18 cellular contexts compared by ENCODE assay signal in genomic region chr4:144019277-144019676, GRCh38. TPM values are rescaled to one million over a fixed set of nuclear protein-coding genes. Genes with fewer than 3 reads are reported as not detected.
"Had no signal": no experiment of that assay in that cellular context is flagged by ENCODE, and none has a peak within 500 bp of the region (broad histone marks: within the 10 kb centered on the region; RNA-seq: fewer than 3 reads in every experiment).

Gene GYPB, minus strand, starts transcription at chr4:144019380. Its CDS starts 93 bp downstream, at chr4:144019287.

RNA-seq across cellular contexts. Expression of gene GYPB, which starts in this region (rescaled TPM):
- total RNA-seq: natural killer cell treated with Interleukin-12 subunit alpha and Interleukin-12 subunit beta and Interleukin-15 and Interleukin-18, amount 100 ng/mL, for 72 hours; neural crest cell; omental fat pad; osteocyte; pancreas; prostate gland; pulmonary artery endothelial cell; right atrium auricular region; subcutaneous adipose tissue; temporal lobe; thoracic aorta; thyroid gland; tibial nerve; upper lobe of left lung; ureter; vagina had no signal
- polyA plus RNA-seq: pancreas, small intestine, stomach had no signal
